Comparison of ENCODE assay signal across 10 cellular contexts in the genomic region with DNA sequence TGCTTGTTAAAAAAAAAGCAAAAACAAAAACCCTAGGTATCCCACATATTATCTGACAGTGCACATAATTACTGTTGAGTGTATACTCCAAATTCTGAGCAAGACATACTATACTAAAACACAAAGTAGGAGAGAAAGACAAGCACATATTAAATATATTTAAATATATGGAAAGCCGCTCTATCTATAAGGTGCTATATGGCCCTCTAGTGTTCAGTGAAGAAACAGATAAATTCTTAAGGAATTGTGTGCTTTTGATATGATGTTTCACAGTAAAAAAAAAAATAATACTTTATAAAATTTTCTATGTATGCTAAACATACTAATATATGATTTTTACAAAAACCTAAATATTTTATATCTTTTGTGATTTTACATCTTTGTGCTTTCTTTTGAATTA.
DNase-seq lines count a peak whose midpoint lies in the region; ATAC-seq and TF ChIP-seq lines count a peak whose summit lies in the region.
"Had no signal": no experiment of that assay in that cellular context is flagged by ENCODE, and none has a peak within 500 bp of the region (broad histone marks: within the 10 kb centered on the region; RNA-seq: fewer than 3 reads in every experiment).

No MANE protein-coding gene starts in this region.

- H3K27ac Mint-ChIP-seq in natural killer cell: no peak overlapping the region
- H3K27ac Mint-ChIP-seq in natural killer cell treated with Interleukin-12 subunit alpha and Interleukin-12 subunit beta and Interleukin-15 and Interleukin-18, amount 100 ng/mL, for 72 hours: no peak overlapping the region
- H3K27ac Mint-ChIP-seq: activated naive CD8-positive, alpha-beta T cell treated with anti-CD3 and anti-CD28 coated beads, Interleukin-2, amount 10 ng/mL, durations not matched to agents 7 days and 5 days had no signal

- no peaks in the 10 kb centered on the region for H3K27me3 Mint-ChIP-seq in natural killer cell (ENCODE audit: low read depth in 2 of 2)
- H3K27me3 Mint-ChIP-seq in natural killer cell treated with Interleukin-12 subunit alpha and Interleukin-12 subunit beta and Interleukin-15 and Interleukin-18, amount 100 ng/mL, for 72 hours: no peaks in the 10 kb centered on the region
- H3K27me3 Mint-ChIP-seq: activated naive CD8-positive, alpha-beta T cell treated with anti-CD3 and anti-CD28 coated beads, Interleukin-2, amount 10 ng/mL, durations not matched to agents 7 days and 5 days had no signal

- no peaks in the 10 kb centered on the region for H3K9me3 ChIP-seq in spleen

- ATAC-seq in natural killer cell (no peak), HG02840 (IDR thresholded peaks at IDR 0.05; ENCODE audit: low FRiP score, unreplicated experiment) (no peak)
- no peak for ATAC-seq in natural killer cell treated with Interleukin-12 subunit alpha and Interleukin-12 subunit beta and Interleukin-15 and Interleukin-18, amount 100 ng/mL, for 72 hours

- H3K36me3 Mint-ChIP-seq in natural killer cell: no peaks in the 10 kb centered on the region
- no peaks in the 10 kb centered on the region for H3K36me3 Mint-ChIP-seq in natural killer cell treated with Interleukin-12 subunit alpha and Interleukin-12 subunit beta and Interleukin-15 and Interleukin-18, amount 100 ng/mL, for 72 hours

- no peak overlapping the region for H3K4me3 Mint-ChIP-seq in natural killer cell
- H3K4me3 Mint-ChIP-seq in natural killer cell treated with Interleukin-12 subunit alpha and Interleukin-12 subunit beta and Interleukin-15 and Interleukin-18, amount 100 ng/mL, for 72 hours: no peak overlapping the region
- H3K4me3 Mint-ChIP-seq: activated naive CD8-positive, alpha-beta T cell treated with anti-CD3 and anti-CD28 coated beads, Interleukin-2, amount 10 ng/mL, durations not matched to agents 7 days and 5 days had no signal

- intact Hi-C loops in natural killer cell (cut with micrococcal nuclease) (loop anchor here (10.0 kb wide), 1 partner anchor 353 kb away; no protein-coding TSS in a partner anchor), spleen (cut with DNase I; ENCODE audit: low total_unique reads) (no loop called here)

- TF ChIP-seq CTCF in natural killer cell (IDR thresholded peaks at IDR 0.05) (peak; percentile 24), fibroblast of mammary gland (conservative IDR thresholded peaks at IDR 0.05; ENCODE audit: control insufficient read depth, insufficient read depth, low read depth, low read length) (peak; percentile 47), spleen (IDR thresholded peaks at IDR 0.05 in 8 of 11, conservative IDR thresholded peaks at IDR 0.05 in 3 of 11) (peak in 2 of 11 experiments; percentile 8 to 31)

- H3K4me3 ChIP-seq in fibroblast of mammary gland (ENCODE audit: control insufficient read depth, low read depth, low read length): no peak overlapping the region
- no peak overlapping the region for H3K4me3 ChIP-seq in spleen

- peaks cover 55 to 62% of the 10 kb centered on the region in 2 donors for H3K4me1 Mint-ChIP-seq in natural killer cell
- peaks cover 48 to 61% of the 10 kb centered on the region in 2 donors for H3K4me1 Mint-ChIP-seq in natural killer cell treated with Interleukin-12 subunit alpha and Interleukin-12 subunit beta and Interleukin-15 and Interleukin-18, amount 100 ng/mL, for 72 hours (ENCODE audit: low read depth in 2 of 2)

- peaks cover 8 to 30% (median 17%) of the 10 kb centered on the region in 6 donors for H3K4me1 ChIP-seq in spleen

- H3K9me3 Mint-ChIP-seq in natural killer cell: no peaks in the 10 kb centered on the region
- no peaks in the 10 kb centered on the region for H3K9me3 Mint-ChIP-seq in natural killer cell treated with Interleukin-12 subunit alpha and Interleukin-12 subunit beta and Interleukin-15 and Interleukin-18, amount 100 ng/mL, for 72 hours
- H3K9me3 Mint-ChIP-seq: activated naive CD8-positive, alpha-beta T cell treated with anti-CD3 and anti-CD28 coated beads, Interleukin-2, amount 10 ng/mL, durations not matched to agents 7 days and 5 days had no signal

- TF ChIP-seq POLR2A in spleen (IDR thresholded peaks at IDR 0.05): no peak

- 81 to 95% (median 92%) methylated on average over 1 of the region's 1 CpG for WGBS in spleen, 5 donors

- no peaks in the 10 kb centered on the region for H3K36me3 ChIP-seq in spleen

- no peak for DNase-seq in natural killer cell
- DNase-seq in natural killer cell treated with Interleukin-12 subunit alpha and Interleukin-12 subunit beta and Interleukin-15 and Interleukin-18, amount 100 ng/mL, for 72 hours (ENCODE audit: low spot score): no peak
- DNase-seq in OCI-M1 (lab: John Stamatoyannopoulos, UW): peak; percentile 47
- DNase-seq in fibroblast of mammary gland (ENCODE audit: low read depth): peak; percentile 31
- no peak for DNase-seq in spleen
- DNase-seq in AG08395 (ENCODE audit: low spot score): no peak
- DNase-seq in amniotic stem cell (lab: John Stamatoyannopoulos, UW): no peak
- DNase-seq: activated naive CD8-positive, alpha-beta T cell treated with anti-CD3 and anti-CD28 coated beads, Interleukin-2, amount 10 ng/mL, durations not matched to agents 7 days and 5 days; islet precursor cell had no signal

- no peak overlapping the region for H3K27ac ChIP-seq in spleen

- no peaks in the 10 kb centered on the region for H3K27me3 ChIP-seq in spleen (replicated peaks in 1 of 7)

Comparison
In these comparisons a context has a peak if more than half of its experiments do, and no peak if none do; other contexts are left out.
1. DNase-seq: peak in OCI-M1 (single experiment) and fibroblast of mammary gland (single experiment); none in natural killer cell (single experiment), natural killer cell treated with Interleukin-12 subunit alpha and Interleukin-12 subunit beta and Interleukin-15 and Interleukin-18, amount 100 ng/mL, for 72 hours (single experiment), spleen (single experiment), AG08395 (single experiment) and amniotic stem cell (single experiment).